ENCODE assay signal across 11 cellular contexts in the genomic region with DNA sequence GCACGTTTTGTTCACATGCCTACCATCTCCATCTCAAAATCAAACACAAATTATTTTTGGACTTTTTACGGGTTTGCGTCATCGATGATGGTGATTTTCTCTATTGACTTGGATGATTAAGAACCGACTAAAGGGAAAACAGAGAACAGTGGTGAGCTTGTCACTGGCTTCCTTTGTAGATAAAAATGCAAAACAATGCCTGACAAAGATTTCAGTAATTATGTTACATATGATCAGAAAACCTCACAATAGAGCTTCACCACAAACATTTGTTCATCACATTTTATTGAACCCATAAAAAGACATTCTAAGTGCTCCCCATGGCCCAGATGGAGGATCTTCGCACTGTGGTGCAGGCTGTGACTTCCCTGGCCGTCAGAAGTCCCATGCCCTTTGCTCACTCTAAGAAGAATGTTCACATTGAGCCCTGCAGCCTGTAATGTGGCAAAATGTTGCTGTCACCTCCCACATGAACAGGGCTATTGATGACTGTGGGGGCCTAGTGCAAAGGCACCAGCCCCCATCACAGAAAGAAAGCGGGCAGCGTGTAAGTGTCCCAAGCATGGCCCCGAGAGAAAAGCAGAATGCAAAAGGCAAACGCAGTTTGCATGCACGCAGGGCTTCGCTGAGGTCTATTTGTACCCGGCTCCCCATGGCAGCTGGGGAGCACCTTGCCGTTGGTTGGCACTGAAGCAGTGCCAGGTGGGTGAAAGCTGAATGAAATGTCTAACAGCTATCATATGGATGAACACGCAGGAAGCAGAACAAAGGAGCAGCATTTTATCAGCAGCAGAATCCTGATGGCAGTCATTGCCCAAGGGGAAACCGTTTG.
DNase-seq lines count a peak whose midpoint lies in the region; ATAC-seq and TF ChIP-seq lines count a peak whose summit lies in the region.
"Had no signal": no experiment of that assay in that cellular context is flagged by ENCODE, and none has a peak within 500 bp of the region (broad histone marks: within the 10 kb centered on the region; RNA-seq: fewer than 3 reads in every experiment).

No MANE protein-coding gene starts in this region.

- intact Hi-C loops in activated naive CD4-positive, alpha-beta T cell treated with anti-CD3 and anti-CD28 coated beads for 36 hours (cut with micrococcal nuclease): loop anchor here (5.0 kb wide), 1 partner anchor 33 kb away; no protein-coding TSS in a partner anchor

- peak overlapping the region; percentile 32 for H3K4me3 Mint-ChIP-seq in activated naive CD4-positive, alpha-beta T cell treated with anti-CD3 and anti-CD28 coated beads for 36 hours
- peak overlapping the region; percentile 65 for H3K4me3 Mint-ChIP-seq in activated T-helper 17 cell treated with anti-CD3 and anti-CD28 coated beads, Interleukin-2, amount 50 U/mL, for 72 hours
- peak overlapping the region; percentile 34 for H3K4me3 Mint-ChIP-seq in natural killer cell treated with Interleukin-12 subunit alpha and Interleukin-12 subunit beta and Interleukin-15 and Interleukin-18, amount 100 ng/mL, for 72 hours
- no peak overlapping the region for H3K4me3 Mint-ChIP-seq in type B pancreatic cell
- H3K4me3 Mint-ChIP-seq: activated CD4-positive, alpha-beta memory T cell treated with anti-CD3 and anti-CD28 coated beads, Interleukin-2, amount 10 ng/mL, durations not matched to agents 7 days and 5 days; B cell had no signal

- no peak for TF ChIP-seq CTCF in type B pancreatic cell (conservative IDR thresholded peaks at IDR 0.05)

- no peak for DNase-seq in activated naive CD4-positive, alpha-beta T cell treated with anti-CD3 and anti-CD28 coated beads for 36 hours
- no peak for DNase-seq in activated naive CD4-positive, alpha-beta T cell treated with anti-CD3 and anti-CD28 coated beads, Interleukin-2, amount 50 U/mL, for 16 hours
- DNase-seq in natural killer cell treated with Interleukin-12 subunit alpha and Interleukin-12 subunit beta and Interleukin-15 and Interleukin-18, amount 100 ng/mL, for 72 hours (ENCODE audit: low spot score): no peak
- DNase-seq in type B pancreatic cell (ENCODE audit: extremely low spot score, unreplicated experiment): no peak
- DNase-seq in SW480 (ENCODE audit: low spot score): no peak
- DNase-seq in GM03348 (ENCODE audit: low spot score): no peak
- DNase-seq: activated CD4-positive, alpha-beta memory T cell treated with anti-CD3 and anti-CD28 coated beads, Interleukin-2, amount 10 ng/mL, durations not matched to agents 7 days and 5 days; NCI-H524 had no signal

- H3K27me3 Mint-ChIP-seq in activated naive CD4-positive, alpha-beta T cell treated with anti-CD3 and anti-CD28 coated beads for 36 hours (ENCODE audit: low read depth): no peaks in the 10 kb centered on the region
- H3K27me3 Mint-ChIP-seq in activated T-helper 17 cell treated with anti-CD3 and anti-CD28 coated beads, Interleukin-2, amount 50 U/mL, for 72 hours: no peaks in the 10 kb centered on the region
- H3K27me3 Mint-ChIP-seq in natural killer cell treated with Interleukin-12 subunit alpha and Interleukin-12 subunit beta and Interleukin-15 and Interleukin-18, amount 100 ng/mL, for 72 hours: no peaks in the 10 kb centered on the region
- H3K27me3 Mint-ChIP-seq in type B pancreatic cell: no peaks in the 10 kb centered on the region
- H3K27me3 Mint-ChIP-seq: activated CD4-positive, alpha-beta memory T cell treated with anti-CD3 and anti-CD28 coated beads, Interleukin-2, amount 10 ng/mL, durations not matched to agents 7 days and 5 days; B cell had no signal

- no peak for ATAC-seq in activated T-helper 17 cell treated with anti-CD3 and anti-CD28 coated beads, Interleukin-2, amount 50 U/mL, for 72 hours (replicated peaks)
- peak in 1 of 2 donors; percentile 54 for ATAC-seq in natural killer cell treated with Interleukin-12 subunit alpha and Interleukin-12 subunit beta and Interleukin-15 and Interleukin-18, amount 100 ng/mL, for 72 hours
- no peak for ATAC-seq in HG02610 (IDR thresholded peaks at IDR 0.05; ENCODE audit: unreplicated experiment)

- peaks cover 47% of the 10 kb centered on the region for H3K36me3 Mint-ChIP-seq in activated naive CD4-positive, alpha-beta T cell treated with anti-CD3 and anti-CD28 coated beads for 36 hours (ENCODE audit: low read depth)
- H3K36me3 Mint-ChIP-seq in activated T-helper 17 cell treated with anti-CD3 and anti-CD28 coated beads, Interleukin-2, amount 50 U/mL, for 72 hours (ENCODE audit: low read depth): peaks cover 99% of the 10 kb centered on the region
- H3K36me3 Mint-ChIP-seq in natural killer cell treated with Interleukin-12 subunit alpha and Interleukin-12 subunit beta and Interleukin-15 and Interleukin-18, amount 100 ng/mL, for 72 hours: no peaks in the 10 kb centered on the region
- peaks cover 5% of the 10 kb centered on the region for H3K36me3 Mint-ChIP-seq in type B pancreatic cell

- CTCF ChIA-PET in activated naive CD4-positive, alpha-beta T cell treated with anti-CD3 and anti-CD28 coated beads for 36 hours (lab: Charles Lee): interaction anchor here (1.0 to 1.8 kb wide), 2 partner anchors 10 to 59 kb away, joined by 3 to 4 read pairs; no protein-coding TSS in a partner anchor

- H3K4me1 Mint-ChIP-seq in activated naive CD4-positive, alpha-beta T cell treated with anti-CD3 and anti-CD28 coated beads for 36 hours (ENCODE audit: low read depth): peaks cover 75% of the 10 kb centered on the region
- peaks cover 67% of the 10 kb centered on the region for H3K4me1 Mint-ChIP-seq in activated T-helper 17 cell treated with anti-CD3 and anti-CD28 coated beads, Interleukin-2, amount 50 U/mL, for 72 hours
- peaks cover 54 to 69% of the 10 kb centered on the region in 2 donors for H3K4me1 Mint-ChIP-seq in natural killer cell treated with Interleukin-12 subunit alpha and Interleukin-12 subunit beta and Interleukin-15 and Interleukin-18, amount 100 ng/mL, for 72 hours (ENCODE audit: low read depth in 2 of 2)
- peaks cover 35% of the 10 kb centered on the region for H3K4me1 Mint-ChIP-seq in type B pancreatic cell (ENCODE audit: unreplicated experiment)

- H3K27ac Mint-ChIP-seq in activated naive CD4-positive, alpha-beta T cell treated with anti-CD3 and anti-CD28 coated beads for 36 hours: no peak overlapping the region
- peak overlapping the region; percentile 59 for H3K27ac Mint-ChIP-seq in activated T-helper 17 cell treated with anti-CD3 and anti-CD28 coated beads, Interleukin-2, amount 50 U/mL, for 72 hours
- H3K27ac Mint-ChIP-seq in natural killer cell treated with Interleukin-12 subunit alpha and Interleukin-12 subunit beta and Interleukin-15 and Interleukin-18, amount 100 ng/mL, for 72 hours: peak overlapping the region; percentile 72 to 78
- peak overlapping the region; percentile 75 for H3K27ac Mint-ChIP-seq in type B pancreatic cell
- H3K27ac Mint-ChIP-seq: activated CD4-positive, alpha-beta memory T cell treated with anti-CD3 and anti-CD28 coated beads, Interleukin-2, amount 10 ng/mL, durations not matched to agents 7 days and 5 days; B cell had no signal

- peaks cover 6% of the 10 kb centered on the region for H3K9me3 Mint-ChIP-seq in activated naive CD4-positive, alpha-beta T cell treated with anti-CD3 and anti-CD28 coated beads for 36 hours
- H3K9me3 Mint-ChIP-seq in activated T-helper 17 cell treated with anti-CD3 and anti-CD28 coated beads, Interleukin-2, amount 50 U/mL, for 72 hours: no peaks in the 10 kb centered on the region
- no peaks in the 10 kb centered on the region for H3K9me3 Mint-ChIP-seq in natural killer cell treated with Interleukin-12 subunit alpha and Interleukin-12 subunit beta and Interleukin-15 and Interleukin-18, amount 100 ng/mL, for 72 hours
- peaks cover 4% of the 10 kb centered on the region for H3K9me3 Mint-ChIP-seq in type B pancreatic cell
- H3K9me3 Mint-ChIP-seq: activated CD4-positive, alpha-beta memory T cell treated with anti-CD3 and anti-CD28 coated beads, Interleukin-2, amount 10 ng/mL, durations not matched to agents 7 days and 5 days had no signal
